25 cellular contexts compared by ENCODE assay signal in the genomic region with DNA sequence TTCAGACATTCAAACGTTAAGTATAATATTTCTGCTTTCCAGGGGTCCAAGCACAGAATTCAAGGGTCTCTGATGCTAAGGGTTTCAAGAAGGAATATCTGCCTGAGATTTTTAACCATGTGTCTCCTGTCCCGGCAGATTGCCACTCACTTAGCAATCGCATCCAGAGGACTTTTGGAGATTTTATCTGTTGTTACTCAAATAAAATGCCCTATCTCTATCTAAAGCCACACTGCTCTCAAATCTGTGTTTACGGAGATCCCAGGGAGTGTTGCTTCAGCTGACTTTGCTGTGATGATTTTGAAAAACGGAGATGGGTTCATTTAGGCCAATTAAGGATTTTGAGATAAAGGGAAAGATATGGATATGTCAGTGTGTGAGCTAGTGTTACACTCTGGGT.
DNase-seq lines count a peak whose midpoint lies in the region; ATAC-seq and TF ChIP-seq lines count a peak whose summit lies in the region.
"Had no signal": no experiment of that assay in that cellular context is flagged by ENCODE, and none has a peak within 500 bp of the region (broad histone marks: within the 10 kb centered on the region; RNA-seq: fewer than 3 reads in every experiment).

No MANE protein-coding gene starts in this region.

- BruUV-seq in PC-3 (replicated peaks; lab: Mats Ljungman, UMichigan) = no TSS peak

- H3K27ac ChIP-seq in naive thymus-derived CD4-positive, alpha-beta T cell (ENCODE audit: low read depth, low read length) = no peak overlapping the region
- no peak overlapping the region for H3K27ac ChIP-seq in PC-3 (ENCODE audit: low read length)
- H3K27ac ChIP-seq: BLaER1 had no signal

- peak; percentile 17 for DNase-seq in NCI-H146 (lab: John Stamatoyannopoulos, UW)
- peak; percentile 10 for DNase-seq in SK-N-DZ (ENCODE audit: low spot score)
- no peak for DNase-seq in naive thymus-derived CD4-positive, alpha-beta T cell
- DNase-seq in PC-3 = no peak
- DNase-seq in WTC11 (ENCODE audit: low spot score) = no peak
- DNase-seq in HFFc6 = no peak
- DNase-seq: 8988T; ACHN; BE2C; C1 segment of cervical spinal cord; CD4-positive, alpha-beta memory T cell; CD4-positive, CD25-positive, alpha-beta regulatory T cell; CD8-positive, alpha-beta memory T cell; COR-L47; DMS 273 treated with DMSO at 0.1 percent for 48 hours; DMS153; DMS53; DMS79; DND-41; EL; GDM1 had no signal

- H3K79me2 ChIP-seq in PC-3 (ENCODE audit: low read length) = no peaks in the 10 kb centered on the region

- no peak overlapping the region for H3K4me2 ChIP-seq in PC-3 (ENCODE audit: low read length)
- H3K4me2 ChIP-seq: BLaER1 had no signal

- H3K4me1 Mint-ChIP-seq in naive thymus-derived CD4-positive, alpha-beta T cell = no peaks in the 10 kb centered on the region
- H3K4me1 Mint-ChIP-seq in WTC11 (no peaks in the 10 kb centered on the region), HFFc6 (ENCODE audit: low read depth) (no peaks in the 10 kb centered on the region)
- H3K4me1 Mint-ChIP-seq: CD14-positive monocyte; CD4-positive, alpha-beta memory T cell; CD8-positive, alpha-beta memory T cell had no signal

- intact Hi-C loops in naive thymus-derived CD4-positive, alpha-beta T cell (cut with micrococcal nuclease) = no loop called here
- intact Hi-C loops in PC-3 (cut with micrococcal nuclease) = no loop called here

- no peaks in the 10 kb centered on the region for H3K27me3 ChIP-seq in naive thymus-derived CD4-positive, alpha-beta T cell (ENCODE audit: control insufficient read depth in 2 of 2, insufficient read depth in 2 of 2, low read length in 2 of 2)
- no peaks in the 10 kb centered on the region for H3K27me3 ChIP-seq in PC-3 (ENCODE audit: low read length)
- H3K27me3 ChIP-seq: BE2C, BLaER1 had no signal

- H3K4me1 ChIP-seq in naive thymus-derived CD4-positive, alpha-beta T cell (ENCODE audit: control insufficient read depth in 2 of 2, insufficient read depth in 2 of 2, low read length in 2 of 2) = no peaks in the 10 kb centered on the region
- no peaks in the 10 kb centered on the region for H3K4me1 ChIP-seq in PC-3 (ENCODE audit: insufficient read depth, low read length)
- H3K4me1 ChIP-seq: BLaER1 had no signal

- no peak overlapping the region for H3K4me3 Mint-ChIP-seq in naive thymus-derived CD4-positive, alpha-beta T cell
- H3K4me3 Mint-ChIP-seq in WTC11 (no peak overlapping the region), HFFc6 (no peak overlapping the region)
- H3K4me3 Mint-ChIP-seq: CD14-positive monocyte; CD4-positive, alpha-beta memory T cell; CD4-positive, CD25-positive, alpha-beta regulatory T cell; CD8-positive, alpha-beta memory T cell had no signal

- no peaks in the 10 kb centered on the region for H4K20me1 ChIP-seq in PC-3 (ENCODE audit: low read length)
- H4K20me1 ChIP-seq: BLaER1 had no signal

- H3K9me3 ChIP-seq in naive thymus-derived CD4-positive, alpha-beta T cell (ENCODE audit: control insufficient read depth in 2 of 3, low read length in 3 of 3) = no peaks in the 10 kb centered on the region
- H3K9me3 ChIP-seq in PC-3 (ENCODE audit: low read length) = no peaks in the 10 kb centered on the region
- H3K9me3 ChIP-seq: BE2C, BLaER1 had no signal

- H3K36me3 Mint-ChIP-seq in naive thymus-derived CD4-positive, alpha-beta T cell = no peaks in the 10 kb centered on the region
- H3K36me3 Mint-ChIP-seq in WTC11 (no peaks in the 10 kb centered on the region), HFFc6 (ENCODE audit: low read depth) (no peaks in the 10 kb centered on the region)
- H3K36me3 Mint-ChIP-seq: CD14-positive monocyte; CD4-positive, alpha-beta memory T cell; CD4-positive, CD25-positive, alpha-beta regulatory T cell; CD8-positive, alpha-beta memory T cell had no signal

- H3K9me3 Mint-ChIP-seq in naive thymus-derived CD4-positive, alpha-beta T cell = peaks cover 0 to 7% (median 0%) of the 10 kb centered on the region in 11 donors
- H3K9me3 Mint-ChIP-seq in WTC11 = no peaks in the 10 kb centered on the region
- H3K9me3 Mint-ChIP-seq in HFFc6 = peaks cover 5% of the 10 kb centered on the region
- H3K9me3 Mint-ChIP-seq: CD8-positive, alpha-beta memory T cell had no signal

- no peak overlapping the region for H3K27ac Mint-ChIP-seq in naive thymus-derived CD4-positive, alpha-beta T cell
- H3K27ac Mint-ChIP-seq in WTC11 (no peak overlapping the region), HFFc6 (no peak overlapping the region)
- H3K27ac Mint-ChIP-seq: CD14-positive monocyte; CD4-positive, alpha-beta memory T cell; CD4-positive, CD25-positive, alpha-beta regulatory T cell; CD8-positive, alpha-beta memory T cell had no signal

- TF ChIP-seq CTCF in PC-3 (conservative IDR thresholded peaks at IDR 0.05; ENCODE audit: low read depth, low read length) = no peak
- no peak for TF ChIP-seq CTCF in WTC11 (IDR thresholded peaks at IDR 0.05)
- TF ChIP-seq CTCF in HFFc6 (IDR thresholded peaks at IDR 0.05) = no peak

- no peaks in the 10 kb centered on the region for H3K27me3 Mint-ChIP-seq in naive thymus-derived CD4-positive, alpha-beta T cell
- no peaks in the 10 kb centered on the region for H3K27me3 Mint-ChIP-seq in WTC11 (ENCODE audit: low read depth)
- H3K27me3 Mint-ChIP-seq in HFFc6 (ENCODE audit: insufficient read depth) = no peaks in the 10 kb centered on the region; the same call in 1 of the 2 replicates
- H3K27me3 Mint-ChIP-seq: CD4-positive, alpha-beta memory T cell; CD4-positive, CD25-positive, alpha-beta regulatory T cell; CD8-positive, alpha-beta memory T cell had no signal

- ATAC-seq in SK-N-SH treated with all-trans-retinoic acid at 6 μM for 48 hours = no peak
- ATAC-seq in naive thymus-derived CD4-positive, alpha-beta T cell = no peak
- ATAC-seq in PC-3 = no peak
- ATAC-seq in WTC11 = no peak
- ATAC-seq: GM12878 had no signal

- H3K4me3 ChIP-seq in naive thymus-derived CD4-positive, alpha-beta T cell (ENCODE audit: low read length) = no peak overlapping the region
- no peak overlapping the region for H3K4me3 ChIP-seq in PC-3 (ENCODE audit: low read length)
- H3K4me3 ChIP-seq: BLaER1, GM12878 had no signal

- POLR2A ChIA-PET in naive thymus-derived CD4-positive, alpha-beta T cell (lab: Charles Lee) = no interaction called here
- POLR2A ChIA-PET in PC-3 (lab: Charles Lee; ENCODE audit: unreplicated experiment) = no interaction called here
- POLR2A ChIA-PET in WTC11 (lab: Charles Lee) = no interaction called here

- H2AFZ ChIP-seq in PC-3 (ENCODE audit: low read length) = no peak overlapping the region

- CTCF ChIA-PET in naive thymus-derived CD4-positive, alpha-beta T cell (lab: Charles Lee) = no interaction called here
- CTCF ChIA-PET in PC-3 (lab: Charles Lee) (no interaction called here), WTC11 (lab: Charles Lee) (no interaction called here)

- no peak overlapping the region for H3K9ac ChIP-seq in PC-3 (ENCODE audit: low read length)
- H3K9ac ChIP-seq: BLaER1 had no signal

- H3K9me2 ChIP-seq in PC-3 (replicated peaks; ENCODE audit: low read length) = no peaks in the 10 kb centered on the region

- H3K36me3 ChIP-seq in naive thymus-derived CD4-positive, alpha-beta T cell (ENCODE audit: control insufficient read depth in 2 of 3, insufficient read depth in 3 of 3, low read length in 3 of 3) = no peaks in the 10 kb centered on the region
- H3K36me3 ChIP-seq in PC-3 (ENCODE audit: low read depth, low read length) = no peaks in the 10 kb centered on the region
- H3K36me3 ChIP-seq: BE2C, BLaER1 had no signal

- H3F3A ChIP-seq in PC-3 (ENCODE audit: low read length, unreplicated experiment) = no peaks in the 10 kb centered on the region

TF ChIP-seq in SK-N-SH treated with all-trans-retinoic acid at 6 μM for 48 hours, 23 proteins besides CTCF, POLR2A, EP300 and RAD21 (continues in another document):
- TF ChIP-seq TCF4 (CRISPR knock-in tag; IDR thresholded peaks at IDR 0.05; ENCODE audit: borderline replicate concordance) (0 out of 2 replicates have a peak, but pooled peaks have one; percentile 23), TOX (CRISPR knock-in tag; IDR thresholded peaks at IDR 0.05; ENCODE audit: borderline replicate concordance) (no peak)

TF ChIP-seq in WTC11, 78 proteins besides CTCF, POLR2A, EP300 and RAD21:
- TF ChIP-seq, protein P1, sequence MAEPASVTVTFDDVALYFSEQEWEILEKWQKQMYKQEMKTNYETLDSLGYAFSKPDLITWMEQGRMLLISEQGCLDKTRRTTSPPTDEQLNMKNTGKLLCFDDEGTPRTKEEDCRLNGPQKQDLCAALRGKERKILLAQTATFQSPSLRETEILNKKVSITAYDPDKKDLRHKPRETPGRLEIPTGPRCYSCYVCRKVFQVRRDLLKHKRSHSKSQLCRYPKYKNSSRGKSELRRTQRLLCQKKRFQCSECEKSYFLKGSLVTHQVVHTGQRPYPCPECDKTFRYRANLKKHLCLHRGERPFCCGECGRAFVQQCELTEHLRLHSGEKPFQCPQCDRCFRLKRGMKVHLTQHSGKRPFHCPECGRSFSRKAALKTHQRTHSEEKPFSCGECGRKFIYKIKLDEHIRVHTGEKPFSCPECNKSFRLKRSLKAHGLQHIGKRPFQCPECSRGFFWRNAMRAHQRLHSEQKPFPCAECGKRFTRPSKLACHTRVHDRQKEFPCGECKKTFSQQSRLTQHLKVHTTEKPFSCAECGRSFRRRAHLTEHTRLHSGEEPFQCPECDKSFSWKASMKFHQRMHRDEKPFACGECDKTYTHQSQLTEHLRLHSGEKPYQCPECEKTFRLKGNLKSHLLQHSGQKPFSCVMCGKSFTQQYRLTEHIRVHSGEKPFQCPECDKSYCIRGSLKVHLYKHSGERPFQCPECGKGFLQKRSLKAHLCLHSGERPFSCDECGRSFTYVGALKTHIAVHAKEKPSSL (CRISPR knock-in tag; conservative IDR thresholded peaks at IDR 0.05) = no peak
- TF ChIP-seq PRRX2 (CRISPR knock-in tag; IDR thresholded peaks at IDR 0.05) (no peak), ZNF396 (CRISPR knock-in tag; IDR thresholded peaks at IDR 0.05; ENCODE audit: borderline replicate concordance) (no peak), E2F1 (CRISPR knock-in tag; IDR thresholded peaks at IDR 0.05) (no peak), CDX4 (CRISPR knock-in tag; IDR thresholded peaks at IDR 0.05; ENCODE audit: borderline replicate concordance) (no peak), FOXJ3 (CRISPR knock-in tag; IDR thresholded peaks at IDR 0.05; ENCODE audit: borderline replicate concordance) (no peak)

Comparison
In these comparisons a context has a peak if more than half of its experiments do, and no peak if none do; other contexts are left out.
1. DNase-seq: peak in NCI-H146 (single experiment) and SK-N-DZ (single experiment); none in naive thymus-derived CD4-positive, alpha-beta T cell (0 of 9), PC-3 (single experiment), WTC11 (single experiment) and HFFc6 (single experiment).